Comparison of ENCODE assay signal across 1 cellular context in the genomic region with DNA sequence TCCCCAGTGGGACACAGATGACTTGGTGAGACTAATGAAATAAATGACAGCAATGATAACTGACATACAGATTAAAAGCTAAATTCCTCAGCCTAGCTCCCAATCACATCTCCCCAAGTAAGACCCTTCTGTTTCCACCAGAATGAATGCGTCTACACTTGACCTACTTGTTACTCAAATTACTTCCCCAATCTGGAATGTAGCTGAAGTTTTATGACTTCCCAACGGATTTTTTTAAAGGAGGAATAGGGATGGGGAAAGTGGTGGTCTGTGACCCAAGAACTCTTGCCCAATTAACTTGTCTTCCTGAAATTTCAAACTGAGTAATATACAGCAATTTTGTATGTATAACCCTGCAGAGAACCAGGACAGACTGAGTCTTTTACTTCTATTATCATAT.
TF ChIP-seq lines count a peak whose summit lies in the region.

No MANE protein-coding gene starts in this region.

TF ChIP-seq in GM12878, 131 proteins besides CTCF, POLR2A, EP300 and RAD21:
- TF ChIP-seq ZNF622 (IDR thresholded peaks at IDR 0.05) = no peak
- TF ChIP-seq SIN3A (IDR thresholded peaks at IDR 0.05; ENCODE audit: low read depth, low read length) = no peak
- TF ChIP-seq, protein P1, sequence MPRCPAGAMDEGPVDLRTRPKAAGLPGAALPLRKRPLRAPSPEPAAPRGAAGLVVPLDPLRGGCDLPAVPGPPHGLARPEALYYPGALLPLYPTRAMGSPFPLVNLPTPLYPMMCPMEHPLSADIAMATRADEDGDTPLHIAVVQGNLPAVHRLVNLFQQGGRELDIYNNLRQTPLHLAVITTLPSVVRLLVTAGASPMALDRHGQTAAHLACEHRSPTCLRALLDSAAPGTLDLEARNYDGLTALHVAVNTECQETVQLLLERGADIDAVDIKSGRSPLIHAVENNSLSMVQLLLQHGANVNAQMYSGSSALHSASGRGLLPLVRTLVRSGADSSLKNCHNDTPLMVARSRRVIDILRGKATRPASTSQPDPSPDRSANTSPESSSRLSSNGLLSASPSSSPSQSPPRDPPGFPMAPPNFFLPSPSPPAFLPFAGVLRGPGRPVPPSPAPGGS (IDR thresholded peaks at IDR 0.05; ENCODE audit: borderline replicate concordance, insufficient read depth, low read depth, low read length, poor library complexity, severe bottlenecking) = no peak
- no peak for TF ChIP-seq YBX1 (IDR thresholded peaks at IDR 0.05)
- TF ChIP-seq POLR2AphosphoS2 (IDR thresholded peaks at IDR 0.05; ENCODE audit: low read depth, low read length) = no peak
- TF ChIP-seq, protein P2, sequence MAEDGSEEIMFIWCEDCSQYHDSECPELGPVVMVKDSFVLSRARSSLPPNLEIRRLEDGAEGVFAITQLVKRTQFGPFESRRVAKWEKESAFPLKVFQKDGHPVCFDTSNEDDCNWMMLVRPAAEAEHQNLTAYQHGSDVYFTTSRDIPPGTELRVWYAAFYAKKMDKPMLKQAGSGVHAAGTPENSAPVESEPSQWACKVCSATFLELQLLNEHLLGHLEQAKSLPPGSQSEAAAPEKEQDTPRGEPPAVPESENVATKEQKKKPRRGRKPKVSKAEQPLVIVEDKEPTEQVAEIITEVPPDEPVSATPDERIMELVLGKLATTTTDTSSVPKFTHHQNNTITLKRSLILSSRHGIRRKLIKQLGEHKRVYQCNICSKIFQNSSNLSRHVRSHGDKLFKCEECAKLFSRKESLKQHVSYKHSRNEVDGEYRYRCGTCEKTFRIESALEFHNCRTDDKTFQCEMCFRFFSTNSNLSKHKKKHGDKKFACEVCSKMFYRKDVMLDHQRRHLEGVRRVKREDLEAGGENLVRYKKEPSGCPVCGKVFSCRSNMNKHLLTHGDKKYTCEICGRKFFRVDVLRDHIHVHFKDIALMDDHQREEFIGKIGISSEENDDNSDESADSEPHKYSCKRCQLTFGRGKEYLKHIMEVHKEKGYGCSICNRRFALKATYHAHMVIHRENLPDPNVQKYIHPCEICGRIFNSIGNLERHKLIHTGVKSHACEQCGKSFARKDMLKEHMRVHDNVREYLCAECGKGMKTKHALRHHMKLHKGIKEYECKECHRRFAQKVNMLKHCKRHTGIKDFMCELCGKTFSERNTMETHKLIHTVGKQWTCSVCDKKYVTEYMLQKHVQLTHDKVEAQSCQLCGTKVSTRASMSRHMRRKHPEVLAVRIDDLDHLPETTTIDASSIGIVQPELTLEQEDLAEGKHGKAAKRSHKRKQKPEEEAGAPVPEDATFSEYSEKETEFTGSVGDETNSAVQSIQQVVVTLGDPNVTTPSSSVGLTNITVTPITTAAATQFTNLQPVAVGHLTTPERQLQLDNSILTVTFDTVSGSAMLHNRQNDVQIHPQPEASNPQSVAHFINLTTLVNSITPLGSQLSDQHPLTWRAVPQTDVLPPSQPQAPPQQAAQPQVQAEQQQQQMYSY (CRISPR knock-in tag; IDR thresholded peaks at IDR 0.05) = no peak
- TF ChIP-seq RCOR1 (conservative IDR thresholded peaks at IDR 0.05; ENCODE audit: low read depth, low read length) = no peak
- TF ChIP-seq ASH2L (IDR thresholded peaks at IDR 0.05; ENCODE audit: borderline replicate concordance, low read depth) = no peak
